ENCODE assay signal across 18 cellular contexts in the genomic region with DNA sequence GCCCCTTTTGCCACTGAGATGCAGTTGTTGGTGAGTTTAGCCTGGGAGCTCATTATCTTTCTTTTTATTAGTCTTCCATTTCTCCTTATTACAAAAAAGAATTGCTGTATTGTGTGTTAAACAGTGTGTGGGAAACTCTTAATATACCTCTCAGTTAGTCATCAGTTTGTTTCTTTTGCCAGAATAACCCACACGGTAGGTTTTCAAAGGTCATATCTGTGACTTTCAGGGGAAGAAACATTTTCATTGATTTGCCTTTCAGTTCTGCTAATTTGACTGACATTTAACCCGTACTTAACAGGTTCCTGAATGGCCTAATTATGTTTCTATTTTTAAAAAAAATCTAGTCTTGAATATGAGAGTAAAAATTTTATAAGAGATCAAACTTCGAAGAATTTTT.
DNase-seq lines count a peak whose midpoint lies in the region; ATAC-seq, FAIRE-seq and TF ChIP-seq lines count a peak whose summit lies in the region.
"Had no signal": no experiment of that assay in that cellular context is flagged by ENCODE, and none has a peak within 500 bp of the region (broad histone marks: within the 10 kb centered on the region; RNA-seq: fewer than 3 reads in every experiment).

No MANE protein-coding gene starts in this region.

- H3K9me3 ChIP-seq in astrocyte (ENCODE audit: insufficient read depth, low read depth, low read length): no peaks in the 10 kb centered on the region
- H3K9me3 ChIP-seq: heart right ventricle, thoracic aorta had no signal

- DNase-seq in Calu3 (no peak), astrocyte (ENCODE audit: low read depth) (peak; percentile 54), NCI-H1048 (lab: John Stamatoyannopoulos, UW) (no peak), 8988T (no peak), EL (no peak)
- DNase-seq in activated CD4-positive, alpha-beta T cell treated with anti-CD3 and anti-CD28 coated beads, Interleukin-2, amount 50 U/mL, for 1 hour: no peak
- DNase-seq: activated CD8-positive, alpha-beta memory T cell treated with anti-CD3 and anti-CD28 coated beads for 24 hours; amniotic stem cell; endodermal cell; GF-D8; heart right ventricle; MM.1S; stimulated activated CD4-positive, alpha-beta T cell treated with anti-CD3 and anti-CD28 coated beads, Interleukin-4, amount 100 ng/mL, for 24 hours had no signal

- peak overlapping the region; percentile 87 for H3K27ac ChIP-seq in astrocyte (ENCODE audit: low read depth, low read length)
- H3K27ac ChIP-seq: heart right ventricle, thoracic aorta had no signal

- FAIRE-seq in astrocyte (lab: Jason Lieb, UNC): peak; percentile 5

- H3K27me3 ChIP-seq in astrocyte (ENCODE audit: insufficient read depth, low read length): no peaks in the 10 kb centered on the region
- H3K27me3 ChIP-seq: heart right ventricle had no signal

- no TSS peak for BruUV-seq in Calu3 (replicated peaks; lab: Mats Ljungman, UMichigan)

- H3K4me1 Mint-ChIP-seq in Calu3 (ENCODE audit: low read depth, unreplicated experiment) (peaks cover 33% of the 10 kb centered on the region), astrocyte (ENCODE audit: low read depth, unreplicated experiment) (peaks cover 18% of the 10 kb centered on the region)
- H3K4me1 Mint-ChIP-seq: B cell, endodermal cell had no signal

- peak overlapping the region; percentile 53 for H3K9ac ChIP-seq in astrocyte (ENCODE audit: low read length)

- H3K4me2 ChIP-seq in astrocyte (ENCODE audit: low read length): peak overlapping the region; percentile 61

- ATAC-seq in GM19468 (IDR thresholded peaks at IDR 0.05; ENCODE audit: extremely low read depth, unreplicated experiment) (peak; percentile 48), HG03108 (IDR thresholded peaks at IDR 0.05; ENCODE audit: unreplicated experiment) (peak; percentile 70)
- ATAC-seq: heart right ventricle had no signal

- H3K4me3 ChIP-seq in astrocyte (ENCODE audit: insufficient read depth, low read depth, low read length): no peak overlapping the region
- H3K4me3 ChIP-seq: heart right ventricle, lung, thoracic aorta had no signal

- no peak overlapping the region for H2AFZ ChIP-seq in astrocyte (ENCODE audit: low read depth, low read length)

- H4K20me1 ChIP-seq in astrocyte (ENCODE audit: insufficient read depth, low read length): no peaks in the 10 kb centered on the region

- H3K4me1 ChIP-seq in astrocyte (ENCODE audit: insufficient read depth, low read length): peaks cover 7% of the 10 kb centered on the region
- H3K4me1 ChIP-seq: heart right ventricle had no signal

- H3K36me3 Mint-ChIP-seq in Calu3 (ENCODE audit: insufficient read depth, unreplicated experiment): no peaks in the 10 kb centered on the region
- no peaks in the 10 kb centered on the region for H3K36me3 Mint-ChIP-seq in astrocyte (ENCODE audit: low read depth, unreplicated experiment)

- H3K9me3 Mint-ChIP-seq in Calu3 (ENCODE audit: low read depth, unreplicated experiment) (no peaks in the 10 kb centered on the region), astrocyte (ENCODE audit: unreplicated experiment) (no peaks in the 10 kb centered on the region)
- H3K9me3 Mint-ChIP-seq: endodermal cell had no signal

- H3K27ac Mint-ChIP-seq in Calu3 (ENCODE audit: unreplicated experiment): peak overlapping the region; percentile 67
- H3K27ac Mint-ChIP-seq in astrocyte (ENCODE audit: unreplicated experiment): peak overlapping the region; percentile 3
- H3K27ac Mint-ChIP-seq: B cell, endodermal cell had no signal

- TF ChIP-seq CTCF in Calu3 (IDR thresholded peaks at IDR 0.05; ENCODE audit: unreplicated experiment) (no peak), astrocyte (IDR thresholded peaks at IDR 0.05; ENCODE audit: insufficient read depth, low read depth, low read length) (no peak)

- intact Hi-C loops in Calu3 (cut with micrococcal nuclease; ENCODE audit: unreplicated experiment): no loop called here

- no peaks in the 10 kb centered on the region for H3K79me2 ChIP-seq in astrocyte (ENCODE audit: insufficient read depth, low read length)

- H3K27me3 Mint-ChIP-seq in Calu3 (ENCODE audit: unreplicated experiment) (no peaks in the 10 kb centered on the region), astrocyte (ENCODE audit: low read depth, unreplicated experiment) (no peaks in the 10 kb centered on the region)
- H3K27me3 Mint-ChIP-seq: B cell had no signal

- no peaks in the 10 kb centered on the region for H3K36me3 ChIP-seq in astrocyte (ENCODE audit: insufficient read depth, low read length)
- H3K36me3 ChIP-seq: heart right ventricle, thoracic aorta had no signal

- peak overlapping the region; percentile 38 for H3K4me3 Mint-ChIP-seq in Calu3 (ENCODE audit: low read depth, unreplicated experiment)
- no peak overlapping the region for H3K4me3 Mint-ChIP-seq in astrocyte (ENCODE audit: unreplicated experiment)
- H3K4me3 Mint-ChIP-seq: B cell, endodermal cell had no signal

- CTCF ChIA-PET in Calu3 (lab: Charles Lee): no interaction called here
